ENCODE assay signal across 8 cellular contexts in genomic region chr7:7201583-7202374, GRCh38. TPM values are rescaled to one million over a fixed set of nuclear protein-coding genes. Genes with fewer than 3 reads are reported as not detected.
A peak's percentile ranks its signal among the peaks of the same experiment; 100 is the strongest.
DNase-seq lines count a peak whose midpoint lies in the region; ATAC-seq and TF ChIP-seq lines count a peak whose summit lies in the region.

No MANE protein-coding gene starts in this region.

- peaks cover 29% of the 10 kb centered on the region for H3F3A ChIP-seq in MM.1S (ENCODE audit: insufficient read depth, low read length)

- H3K9ac ChIP-seq in MM.1S (ENCODE audit: low read length), result peak overlapping the region; percentile 36; the same call in 1 of the 2 replicates

- H2AFZ ChIP-seq in MM.1S (ENCODE audit: low read length), result peak overlapping the region; percentile 47; the same call in 1 of the 2 replicates

- peaks cover 77% of the 10 kb centered on the region for H3K79me2 ChIP-seq in MM.1S (ENCODE audit: low read length)

- H3K4me3 ChIP-seq in MM.1S (ENCODE audit: low read length), result peak overlapping the region; percentile 43
- H3K4me3 ChIP-seq in mucosa of descending colon, result no peak overlapping the region

- peaks cover 43% of the 10 kb centered on the region for H3K4me1 ChIP-seq in MM.1S (ENCODE audit: low read length)
- peaks cover 10% of the 10 kb centered on the region for H3K4me1 ChIP-seq in mucosa of descending colon (ENCODE audit: low read depth)

- intact Hi-C loops in activated T-helper 2 cell treated with anti-CD3 and anti-CD28 coated beads, Interferon-gamma antibody, Interleukin-2, Interleukin-4, amounts not matched to agents 10 μg/mL and 5 μg/mL and 100 μg/mL, durations not matched to agents 14 hours and 24 hours and 36 hours (cut with micrococcal nuclease), result loop anchor here (2.0 to 5.0 kb wide), 2 partner anchors 19 to 56 kb away; partner anchors contain the start of gene C1GALT1
- intact Hi-C loops in mucosa of descending colon (cut with DNase I, micrococcal nuclease), result no loop called here

- H3K4me2 ChIP-seq in MM.1S (ENCODE audit: low read depth, low read length), result peak overlapping the region; percentile 80

- H3K27ac Mint-ChIP-seq in activated T-helper 2 cell treated with anti-CD3 and anti-CD28 coated beads, Interferon-gamma antibody, Interleukin-2, Interleukin-4, amounts not matched to agents 10 μg/mL and 5 μg/mL and 100 μg/mL, durations not matched to agents 14 hours and 24 hours and 36 hours, result peak overlapping the region; percentile 63

- H3K4me1 Mint-ChIP-seq in activated T-helper 2 cell treated with anti-CD3 and anti-CD28 coated beads, Interferon-gamma antibody, Interleukin-2, Interleukin-4, amounts not matched to agents 10 μg/mL and 5 μg/mL and 100 μg/mL, durations not matched to agents 14 hours and 24 hours and 36 hours (ENCODE audit: low read depth), result peaks cover 64% of the 10 kb centered on the region

- DNase-seq in GM13977 (ENCODE audit: low spot score) (peak; percentile 23), MM.1S (peak; percentile 88), mucosa of descending colon (peak; percentile 52 to 74 (median 68)), COLO829 (ENCODE audit: low spot score) (no peak), LoVo (ENCODE audit: low spot score) (no peak), ACHN (no peak)
- DNase-seq in activated T-helper 2 cell treated with anti-CD3 and anti-CD28 coated beads, Interferon-gamma antibody, Interleukin-2, Interleukin-4, amounts not matched to agents 10 μg/mL and 5 μg/mL and 100 μg/mL, durations not matched to agents 14 hours and 24 hours and 36 hours (ENCODE audit: low spot score), result peak; percentile 25

- in situ Hi-C loops in GM13977 (cut with MboI; ENCODE audit: low pct_unique_long_range_greater_than_20kb, low sequenced_read_pairs, unreplicated experiment) (no loop called here), ACHN (cut with HindIII; ENCODE audit: low pct_ligation_motif_present, low pct_unique_long_range_greater_than_20kb, low sequenced_read_pairs) (no loop called here)

- peaks cover 49% of the 10 kb centered on the region for H3K36me3 Mint-ChIP-seq in activated T-helper 2 cell treated with anti-CD3 and anti-CD28 coated beads, Interferon-gamma antibody, Interleukin-2, Interleukin-4, amounts not matched to agents 10 μg/mL and 5 μg/mL and 100 μg/mL, durations not matched to agents 14 hours and 24 hours and 36 hours (ENCODE audit: low read depth)

- peak overlapping the region; percentile 73 for H3K27ac ChIP-seq in MM.1S (ENCODE audit: low read length)

- no peaks in the 10 kb centered on the region for H3K27me3 ChIP-seq in MM.1S (replicated peaks; ENCODE audit: insufficient read depth, low read length)

- no peaks in the 10 kb centered on the region for H3K27me3 Mint-ChIP-seq in activated T-helper 2 cell treated with anti-CD3 and anti-CD28 coated beads, Interferon-gamma antibody, Interleukin-2, Interleukin-4, amounts not matched to agents 10 μg/mL and 5 μg/mL and 100 μg/mL, durations not matched to agents 14 hours and 24 hours and 36 hours (ENCODE audit: low read depth)

- H3K4me3 Mint-ChIP-seq in activated T-helper 2 cell treated with anti-CD3 and anti-CD28 coated beads, Interferon-gamma antibody, Interleukin-2, Interleukin-4, amounts not matched to agents 10 μg/mL and 5 μg/mL and 100 μg/mL, durations not matched to agents 14 hours and 24 hours and 36 hours (ENCODE audit: low read depth), result peak overlapping the region; percentile 51

- H3K9me3 Mint-ChIP-seq in activated T-helper 2 cell treated with anti-CD3 and anti-CD28 coated beads, Interferon-gamma antibody, Interleukin-2, Interleukin-4, amounts not matched to agents 10 μg/mL and 5 μg/mL and 100 μg/mL, durations not matched to agents 14 hours and 24 hours and 36 hours, result peaks cover 22% of the 10 kb centered on the region

- H3K36me3 ChIP-seq in MM.1S (replicated peaks; ENCODE audit: insufficient read depth, low read length) (no peaks in the 10 kb centered on the region), mucosa of descending colon (ENCODE audit: low read depth) (no peaks in the 10 kb centered on the region)

- TF ChIP-seq CTCF in GM13977 (IDR thresholded peaks at IDR 0.05; ENCODE audit: extremely low read depth, insufficient read depth, missing control alignments) (no peak), MM.1S (IDR thresholded peaks at IDR 0.05; ENCODE audit: low read length) (no peak), mucosa of descending colon (IDR thresholded peaks at IDR 0.05) (no peak)

- H3K9me2 ChIP-seq in MM.1S (replicated peaks; ENCODE audit: insufficient read depth, low read length), result no peaks in the 10 kb centered on the region

- H3K9me3 ChIP-seq in MM.1S (replicated peaks; ENCODE audit: insufficient read depth, low read length) (no peaks in the 10 kb centered on the region), mucosa of descending colon (peaks cover 4% of the 10 kb centered on the region)

- ATAC-seq in GM21737 (IDR thresholded peaks at IDR 0.05; ENCODE audit: unreplicated experiment) (peak; percentile 99), mucosa of descending colon (peak; percentile 97)

- no peaks in the 10 kb centered on the region for H4K20me1 ChIP-seq in MM.1S (ENCODE audit: insufficient read depth, low read length)

RNA-seq across cellular contexts. Expression of gene C1GALT1, which starts 19.4 kb away (rescaled TPM):
- total RNA-seq in activated T-helper 2 cell treated with anti-CD3 and anti-CD28 coated beads, Interferon-gamma antibody, Interleukin-2, Interleukin-4, amounts not matched to agents 10 μg/mL and 5 μg/mL and 100 μg/mL, durations not matched to agents 14 hours and 24 hours and 36 hours, result 37.1 and 37.6 TPM in 2 replicates
- total RNA-seq in mucosa of descending colon, result 10 to 100 TPM; 23.3 to 38.9 (median 30.1) TPM

Comparison
In these comparisons a context has a peak if more than half of its experiments do, and no peak if none do; other contexts are left out.
1. DNase-seq: peak in GM13977 (single experiment), MM.1S (single experiment), activated T-helper 2 cell treated with anti-CD3 and anti-CD28 coated beads, Interferon-gamma antibody, Interleukin-2, Interleukin-4, amounts not matched to agents 10 μg/mL and 5 μg/mL and 100 μg/mL, durations not matched to agents 14 hours and 24 hours and 36 hours (single experiment) and mucosa of descending colon (3 of 3); none in COLO829 (single experiment), LoVo (single experiment) and ACHN (single experiment).